Comparison of ENCODE assay signal across 6 cellular contexts in the genomic region with DNA sequence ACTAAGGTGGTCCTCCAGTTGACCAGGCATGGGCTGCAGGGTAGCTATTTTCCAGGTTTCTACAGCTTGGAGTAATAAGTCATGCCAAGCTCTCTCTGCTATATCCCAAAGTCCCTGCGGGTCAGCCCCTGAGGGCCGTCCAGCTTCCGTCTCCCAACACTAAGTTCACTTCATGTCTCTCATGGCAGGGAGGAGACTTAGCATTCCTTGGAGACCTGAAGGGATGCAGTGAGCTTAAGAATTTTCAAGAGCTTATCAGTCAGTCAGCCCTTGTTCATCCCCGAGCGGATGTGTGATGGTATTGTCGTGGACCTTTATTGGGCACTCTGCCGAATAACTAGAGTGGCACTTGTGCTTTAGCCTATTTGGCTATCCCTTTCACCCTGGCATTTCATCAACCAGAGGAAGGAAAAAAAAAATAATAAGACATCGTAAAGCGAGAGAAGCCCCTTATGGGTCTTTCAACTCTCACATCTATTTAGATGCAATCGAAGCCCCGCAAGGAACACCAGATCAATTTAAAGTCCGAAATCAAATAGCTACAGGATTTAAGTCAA. TPM values are rescaled to one million over a fixed set of nuclear protein-coding genes. Genes with fewer than 3 reads are reported as not detected.
"Had no signal": no experiment of that assay in that cellular context is flagged by ENCODE, and none has a peak within 500 bp of the region (broad histone marks: within the 10 kb centered on the region; RNA-seq: fewer than 3 reads in every experiment).

No MANE protein-coding gene starts in this region.

RNA-seq across cellular contexts. Expression of a gene that starts 2.2 kb away (rescaled TPM):
- total RNA-seq: activated CD8-positive, alpha-beta T cell treated with anti-CD3 and anti-CD28 coated beads, Interleukin-2, amount 10 ng/mL, durations not matched to agents 7 days and 5 days; activated naive CD8-positive, alpha-beta T cell treated with anti-CD3 and anti-CD28 coated beads, Interleukin-2, amount 10 ng/mL, durations not matched to agents 7 days and 5 days; adrenal gland; PC-3; SJSA1 had no signal

RNA-seq across cellular contexts. Expression of a gene that starts 31.5 kb away (rescaled TPM):
- total RNA-seq: activated CD8-positive, alpha-beta T cell treated with anti-CD3 and anti-CD28 coated beads, Interleukin-2, amount 10 ng/mL, durations not matched to agents 7 days and 5 days; activated naive CD8-positive, alpha-beta T cell treated with anti-CD3 and anti-CD28 coated beads, Interleukin-2, amount 10 ng/mL, durations not matched to agents 7 days and 5 days; adrenal gland; cardiac septum; SJSA1 had no signal

RNA-seq across cellular contexts. Expression of a gene that starts 52.0 kb away (rescaled TPM):
- total RNA-seq: activated CD8-positive, alpha-beta T cell treated with anti-CD3 and anti-CD28 coated beads, Interleukin-2, amount 10 ng/mL, durations not matched to agents 7 days and 5 days; PC-3 had no signal
